Comparison of ENCODE assay signal across 12 cellular contexts in genomic region chr17:66372182-66372581, GRCh38.
DNase-seq lines count a peak whose midpoint lies in the region; ATAC-seq and TF ChIP-seq lines count a peak whose summit lies in the region.
"Had no signal": no experiment of that assay in that cellular context is flagged by ENCODE, and none has a peak within 500 bp of the region (broad histone marks: within the 10 kb centered on the region; RNA-seq: fewer than 3 reads in every experiment).

No MANE protein-coding gene starts in this region.

- H3K9me3 Mint-ChIP-seq in activated T-cell treated with anti-CD3 and anti-CD28 coated beads, Interleukin-2, amount 50 U/mL, for 24 hours = no peaks in the 10 kb centered on the region
- H3K9me3 Mint-ChIP-seq in T-helper 2 cell treated with Interferon-gamma antibody and Interleukin-4, amounts not matched to agents 5 μg/mL and 100 μg/mL, for 36 hours = no peaks in the 10 kb centered on the region
- H3K9me3 Mint-ChIP-seq in activated naive CD8-positive, alpha-beta T cell (ENCODE audit: low read depth) = no peaks in the 10 kb centered on the region
- no peaks in the 10 kb centered on the region for H3K9me3 Mint-ChIP-seq in stimulated activated effector memory CD8-positive, alpha-beta T cell treated with anti-CD3 and anti-CD28 coated beads, Interleukin-12 subunit alpha, Interleukin-12 subunit beta, amount 100 ng/mL, for 72 hours
- no peaks in the 10 kb centered on the region for H3K9me3 Mint-ChIP-seq in mesothelial cell of epicardium

- H3K27me3 Mint-ChIP-seq in activated T-cell treated with anti-CD3 and anti-CD28 coated beads, Interleukin-2, amount 50 U/mL, for 24 hours = no peaks in the 10 kb centered on the region
- no peaks in the 10 kb centered on the region for H3K27me3 Mint-ChIP-seq in T-helper 2 cell treated with Interferon-gamma antibody and Interleukin-4, amounts not matched to agents 5 μg/mL and 100 μg/mL, for 36 hours (ENCODE audit: low read depth)
- H3K27me3 Mint-ChIP-seq in activated naive CD8-positive, alpha-beta T cell = no peaks in the 10 kb centered on the region
- H3K27me3 Mint-ChIP-seq in mesothelial cell of epicardium (ENCODE audit: low read depth) = peaks cover 32% of the 10 kb centered on the region

- peak overlapping the region; percentile 62 for H3K4me3 Mint-ChIP-seq in activated T-cell treated with anti-CD3 and anti-CD28 coated beads, Interleukin-2, amount 50 U/mL, for 24 hours
- peak overlapping the region; percentile 65 for H3K4me3 Mint-ChIP-seq in T-helper 2 cell treated with Interferon-gamma antibody and Interleukin-4, amounts not matched to agents 5 μg/mL and 100 μg/mL, for 36 hours
- H3K4me3 Mint-ChIP-seq in activated naive CD8-positive, alpha-beta T cell = peak overlapping the region; percentile 71
- H3K4me3 Mint-ChIP-seq in stimulated activated effector memory CD8-positive, alpha-beta T cell treated with anti-CD3 and anti-CD28 coated beads, Interleukin-12 subunit alpha, Interleukin-12 subunit beta, amount 100 ng/mL, for 72 hours = peak overlapping the region; percentile 11
- H3K4me3 Mint-ChIP-seq in mesothelial cell of epicardium = no peak overlapping the region

- peaks cover 64% of the 10 kb centered on the region for H3K36me3 Mint-ChIP-seq in activated T-cell treated with anti-CD3 and anti-CD28 coated beads, Interleukin-2, amount 50 U/mL, for 24 hours (ENCODE audit: low read depth)
- H3K36me3 Mint-ChIP-seq in T-helper 2 cell treated with Interferon-gamma antibody and Interleukin-4, amounts not matched to agents 5 μg/mL and 100 μg/mL, for 36 hours (ENCODE audit: low read depth) = peaks cover 18% of the 10 kb centered on the region
- H3K36me3 Mint-ChIP-seq in activated naive CD8-positive, alpha-beta T cell = peaks cover 13% of the 10 kb centered on the region
- H3K36me3 Mint-ChIP-seq in stimulated activated effector memory CD8-positive, alpha-beta T cell treated with anti-CD3 and anti-CD28 coated beads, Interleukin-12 subunit alpha, Interleukin-12 subunit beta, amount 100 ng/mL, for 72 hours = peaks cover 7% of the 10 kb centered on the region
- H3K36me3 Mint-ChIP-seq in mesothelial cell of epicardium = no peaks in the 10 kb centered on the region

- peaks cover 85% of the 10 kb centered on the region for H3K4me1 Mint-ChIP-seq in activated T-cell treated with anti-CD3 and anti-CD28 coated beads, Interleukin-2, amount 50 U/mL, for 24 hours (ENCODE audit: low read depth)
- peaks cover 64% of the 10 kb centered on the region for H3K4me1 Mint-ChIP-seq in T-helper 2 cell treated with Interferon-gamma antibody and Interleukin-4, amounts not matched to agents 5 μg/mL and 100 μg/mL, for 36 hours (ENCODE audit: low read depth)
- H3K4me1 Mint-ChIP-seq in activated naive CD8-positive, alpha-beta T cell (ENCODE audit: low read depth) = peaks cover 77% of the 10 kb centered on the region
- peaks cover 35% of the 10 kb centered on the region for H3K4me1 Mint-ChIP-seq in stimulated activated effector memory CD8-positive, alpha-beta T cell treated with anti-CD3 and anti-CD28 coated beads, Interleukin-12 subunit alpha, Interleukin-12 subunit beta, amount 100 ng/mL, for 72 hours
- H3K4me1 Mint-ChIP-seq in mesothelial cell of epicardium = peaks cover 24% of the 10 kb centered on the region

- DNase-seq in activated T-cell treated with anti-CD3 and anti-CD28 coated beads, Interleukin-2, amount 50 U/mL, for 24 hours = no peak
- DNase-seq in activated T-cell treated with anti-CD3 and anti-CD28 coated beads for 4 hours (no peak), mesothelial cell of epicardium (ENCODE audit: low spot score in 2 of 2, unreplicated experiment in 2 of 2) (no peak), cerebellum (ENCODE audit: low spot score) (no peak)
- no peak for DNase-seq in T-helper 2 cell treated with Interferon-gamma antibody and Interleukin-4, amounts not matched to agents 5 μg/mL and 100 μg/mL, for 36 hours (ENCODE audit: low spot score)
- no peak for DNase-seq in stimulated activated effector memory CD8-positive, alpha-beta T cell treated with anti-CD3 and anti-CD28 coated beads, Interleukin-12 subunit alpha, Interleukin-12 subunit beta, amount 100 ng/mL, for 72 hours (ENCODE audit: low spot score in 2 of 2)
- DNase-seq: COR-L47, GOT3, MV-4-11, NCI-H187 treated with DMSO at 0.1 percent for 48 hours had no signal

- H3K27ac Mint-ChIP-seq in activated T-cell treated with anti-CD3 and anti-CD28 coated beads, Interleukin-2, amount 50 U/mL, for 24 hours = peak overlapping the region; percentile 95
- H3K27ac Mint-ChIP-seq in T-helper 2 cell treated with Interferon-gamma antibody and Interleukin-4, amounts not matched to agents 5 μg/mL and 100 μg/mL, for 36 hours = peak overlapping the region; percentile 74
- H3K27ac Mint-ChIP-seq in activated naive CD8-positive, alpha-beta T cell = peak overlapping the region; percentile 94
- H3K27ac Mint-ChIP-seq in stimulated activated effector memory CD8-positive, alpha-beta T cell treated with anti-CD3 and anti-CD28 coated beads, Interleukin-12 subunit alpha, Interleukin-12 subunit beta, amount 100 ng/mL, for 72 hours = no peak overlapping the region
- no peak overlapping the region for H3K27ac Mint-ChIP-seq in mesothelial cell of epicardium

- no peak for TF ChIP-seq CTCF in mesothelial cell of epicardium (IDR thresholded peaks at IDR 0.05; ENCODE audit: unreplicated experiment)

- ATAC-seq in stimulated activated effector memory CD8-positive, alpha-beta T cell treated with anti-CD3 and anti-CD28 coated beads, Interleukin-12 subunit alpha, Interleukin-12 subunit beta, amount 100 ng/mL, for 72 hours = peak; percentile 72
- ATAC-seq in GM19324 (IDR thresholded peaks at IDR 0.05; ENCODE audit: low FRiP score, unreplicated experiment) = no peak

Comparison
In these comparisons a context has a peak if more than half of its experiments do, and no peak if none do; other contexts are left out.
1. H3K27ac Mint-ChIP-seq: peak in activated T-cell treated with anti-CD3 and anti-CD28 coated beads, Interleukin-2, amount 50 U/mL, for 24 hours (single experiment), T-helper 2 cell treated with Interferon-gamma antibody and Interleukin-4, amounts not matched to agents 5 μg/mL and 100 μg/mL, for 36 hours (single experiment) and activated naive CD8-positive, alpha-beta T cell (single experiment); none in stimulated activated effector memory CD8-positive, alpha-beta T cell treated with anti-CD3 and anti-CD28 coated beads, Interleukin-12 subunit alpha, Interleukin-12 subunit beta, amount 100 ng/mL, for 72 hours (single experiment) and mesothelial cell of epicardium (single experiment).